In genomic region chr2:70516596-70516995, GRCh38 we compare ENCODE assay signal across 8 cellular contexts. TPM values are rescaled to one million over a fixed set of nuclear protein-coding genes. Genes with fewer than 3 reads are reported as not detected.
DNase-seq lines count a peak whose midpoint lies in the region; ATAC-seq lines count a peak whose summit lies in the region.

No MANE protein-coding gene starts in this region.

- ATAC-seq in GM18867 (IDR thresholded peaks at IDR 0.05; ENCODE audit: unreplicated experiment) (peak; percentile 96), HG02571 (IDR thresholded peaks at IDR 0.05; ENCODE audit: unreplicated experiment) (peak; percentile 96)
- peak; percentile 92 to 94 for ATAC-seq in natural killer cell treated with Interleukin-12 subunit alpha and Interleukin-12 subunit beta and Interleukin-15 and Interleukin-18, amount 100 ng/mL, for 72 hours

- H3K27ac Mint-ChIP-seq in natural killer cell treated with Interleukin-12 subunit alpha and Interleukin-12 subunit beta and Interleukin-15 and Interleukin-18, amount 100 ng/mL, for 72 hours, result peak overlapping the region; percentile 68 to 85

- H3K36me3 Mint-ChIP-seq in natural killer cell treated with Interleukin-12 subunit alpha and Interleukin-12 subunit beta and Interleukin-15 and Interleukin-18, amount 100 ng/mL, for 72 hours, result no peaks in the 10 kb centered on the region

- H3K27me3 Mint-ChIP-seq in natural killer cell treated with Interleukin-12 subunit alpha and Interleukin-12 subunit beta and Interleukin-15 and Interleukin-18, amount 100 ng/mL, for 72 hours, result no peaks in the 10 kb centered on the region

- peaks cover 23 to 34% of the 10 kb centered on the region in 2 donors for H3K4me1 Mint-ChIP-seq in natural killer cell treated with Interleukin-12 subunit alpha and Interleukin-12 subunit beta and Interleukin-15 and Interleukin-18, amount 100 ng/mL, for 72 hours (ENCODE audit: low read depth in 2 of 2)

- H3K9me3 Mint-ChIP-seq in natural killer cell treated with Interleukin-12 subunit alpha and Interleukin-12 subunit beta and Interleukin-15 and Interleukin-18, amount 100 ng/mL, for 72 hours, result no peaks in the 10 kb centered on the region

- peak overlapping the region; percentile 66 for H3K4me3 Mint-ChIP-seq in natural killer cell treated with Interleukin-12 subunit alpha and Interleukin-12 subunit beta and Interleukin-15 and Interleukin-18, amount 100 ng/mL, for 72 hours

- DNase-seq in MV-4-11 (lab: John Stamatoyannopoulos, UW) (peak; percentile 92), HuH-7 (ENCODE audit: low spot score) (no peak), DMS53 (lab: John Stamatoyannopoulos, UW) (no peak), cerebellar nuclear complex (lab: John Stamatoyannopoulos, UW) (no peak)
- no peak for DNase-seq in natural killer cell treated with Interleukin-12 subunit alpha and Interleukin-12 subunit beta and Interleukin-15 and Interleukin-18, amount 100 ng/mL, for 72 hours (ENCODE audit: low spot score)
- DNase-seq in stimulated activated CD8-positive, alpha-beta memory T cell treated with anti-CD3 and anti-CD28 coated beads, Interleukin-4, amount 100 ng/mL, for 48 hours, result no peak

RNA-seq across cellular contexts. Expression of gene TGFA, which starts 37.0 kb away (rescaled TPM):
- 1 to 10 TPM in 1 of 2 donors, under 1 TPM in 1; 0.86 to 1.6 TPM for total RNA-seq in natural killer cell treated with Interleukin-12 subunit alpha and Interleukin-12 subunit beta and Interleukin-15 and Interleukin-18, amount 100 ng/mL, for 72 hours
